Comparison of ENCODE assay signal across 20 cellular contexts in the genomic region with DNA sequence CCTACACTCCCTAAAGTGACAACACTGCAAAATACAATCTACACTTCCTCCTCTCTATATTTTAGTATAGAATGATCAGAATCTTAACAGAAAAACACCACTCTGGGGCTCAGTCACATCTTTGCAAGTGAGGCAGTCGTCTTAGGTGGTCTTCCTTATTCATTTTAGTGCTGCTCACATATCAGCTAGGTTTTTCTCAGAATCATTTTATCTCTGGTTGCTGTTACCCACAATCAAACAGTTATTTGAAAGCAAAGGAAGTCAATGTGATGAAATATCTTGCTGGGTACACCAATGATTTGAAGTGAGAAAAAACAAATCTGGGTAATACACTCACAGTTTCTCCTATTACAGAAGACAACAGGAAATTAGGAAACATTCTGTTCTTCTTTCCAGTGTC.
A peak's percentile ranks its signal among the peaks of the same experiment; 100 is the strongest.
DNase-seq lines count a peak whose midpoint lies in the region; ATAC-seq and TF ChIP-seq lines count a peak whose summit lies in the region.
"Had no signal": no experiment of that assay in that cellular context is flagged by ENCODE, and none has a peak within 500 bp of the region (broad histone marks: within the 10 kb centered on the region; RNA-seq: fewer than 3 reads in every experiment).

No MANE protein-coding gene starts in this region.

- H3K36me3 ChIP-seq in naive thymus-derived CD4-positive, alpha-beta T cell (ENCODE audit: control insufficient read depth in 2 of 3, insufficient read depth in 3 of 3, low read length in 3 of 3) = no peaks in the 10 kb centered on the region
- H3K36me3 ChIP-seq: Peyer's patch, SJCRH30 had no signal

- CTCF ChIA-PET in activated CD8-positive, alpha-beta memory T cell treated with anti-CD3 and anti-CD28 coated beads, Interleukin-2, amount 10 ng/mL, durations not matched to agents 7 days and 5 days (lab: Charles Lee) = no interaction called here
- CTCF ChIA-PET in CD4-positive, alpha-beta T cell (lab: Charles Lee) = no interaction called here
- CTCF ChIA-PET in T-cell (lab: Charles Lee) = interaction anchor here (0.6 to 0.7 kb wide), 2 partner anchors 22 to 68 kb away, joined by 3 to 6 read pairs; no protein-coding TSS in a partner anchor
- CTCF ChIA-PET in naive thymus-derived CD4-positive, alpha-beta T cell (lab: Charles Lee) = no interaction called here

- H3K4me3 Mint-ChIP-seq in activated CD8-positive, alpha-beta memory T cell treated with anti-CD3 and anti-CD28 coated beads, Interleukin-2, amount 10 ng/mL, durations not matched to agents 7 days and 5 days = no peak overlapping the region
- no peak overlapping the region for H3K4me3 Mint-ChIP-seq in CD4-positive, alpha-beta T cell
- H3K4me3 Mint-ChIP-seq in T-cell = peak overlapping the region in 1 of 3 donors; percentile 5
- H3K4me3 Mint-ChIP-seq in naive thymus-derived CD4-positive, alpha-beta T cell = peak overlapping the region in 7 of 10 donors; percentile 18 to 60 (median 48)
- H3K4me3 Mint-ChIP-seq: B cell had no signal

- H3K9me3 ChIP-seq in CD4-positive, alpha-beta T cell (ENCODE audit: control insufficient read depth, low read length) = no peaks in the 10 kb centered on the region
- no peaks in the 10 kb centered on the region for H3K9me3 ChIP-seq in naive thymus-derived CD4-positive, alpha-beta T cell (ENCODE audit: control insufficient read depth in 2 of 3, low read length in 3 of 3)
- H3K9me3 ChIP-seq: Peyer's patch, SJCRH30 had no signal

- no peak for TF ChIP-seq CTCF in CD4-positive, alpha-beta T cell (IDR thresholded peaks at IDR 0.05)

- POLR2A ChIA-PET in CD4-positive, alpha-beta T cell (lab: Charles Lee) = no interaction called here
- POLR2A ChIA-PET in T-cell (lab: Charles Lee) = interaction anchor here in 1 of 2 donors (0.6 kb wide), 1 partner anchor 24 kb away, joined by 3 read pairs; no protein-coding TSS in a partner anchor
- POLR2A ChIA-PET in naive thymus-derived CD4-positive, alpha-beta T cell (lab: Charles Lee) = no interaction called here

- peak; percentile 35 for ATAC-seq in activated CD8-positive, alpha-beta memory T cell treated with anti-CD3 and anti-CD28 coated beads, Interleukin-2, amount 10 ng/mL, durations not matched to agents 7 days and 5 days
- ATAC-seq in CD4-positive, alpha-beta T cell (ENCODE audit: poor library complexity) = no peak
- peak; percentile 37 to 82 (median 72) for ATAC-seq in T-cell (replicated peaks in 1 of 4)
- ATAC-seq in naive thymus-derived CD4-positive, alpha-beta T cell = peak; percentile 37
- ATAC-seq: HCT116 had no signal

- H3K27me3 ChIP-seq in CD4-positive, alpha-beta T cell (ENCODE audit: control insufficient read depth, insufficient read depth, low read length) = no peaks in the 10 kb centered on the region
- H3K27me3 ChIP-seq in naive thymus-derived CD4-positive, alpha-beta T cell (ENCODE audit: control insufficient read depth in 2 of 2, insufficient read depth in 2 of 2, low read length in 2 of 2) = no peaks in the 10 kb centered on the region
- H3K27me3 ChIP-seq: Peyer's patch, SJCRH30 had no signal

- no peak overlapping the region for H3K27ac Mint-ChIP-seq in activated CD8-positive, alpha-beta memory T cell treated with anti-CD3 and anti-CD28 coated beads, Interleukin-2, amount 10 ng/mL, durations not matched to agents 7 days and 5 days
- peak overlapping the region; percentile 23 for H3K27ac Mint-ChIP-seq in CD4-positive, alpha-beta T cell
- H3K27ac Mint-ChIP-seq in T-cell = peak overlapping the region; percentile 84 to 92
- H3K27ac Mint-ChIP-seq in naive thymus-derived CD4-positive, alpha-beta T cell = peak overlapping the region in 6 of 9 donors; percentile 45 to 91 (median 72)
- H3K27ac Mint-ChIP-seq: B cell had no signal

- no peaks in the 10 kb centered on the region for H3K9me3 Mint-ChIP-seq in activated CD8-positive, alpha-beta memory T cell treated with anti-CD3 and anti-CD28 coated beads, Interleukin-2, amount 10 ng/mL, durations not matched to agents 7 days and 5 days (ENCODE audit: low read depth)
- no peaks in the 10 kb centered on the region for H3K9me3 Mint-ChIP-seq in CD4-positive, alpha-beta T cell
- H3K9me3 Mint-ChIP-seq in T-cell = peaks cover 0 to 6% (median 0%) of the 10 kb centered on the region in 3 donors
- no peaks in the 10 kb centered on the region for H3K9me3 Mint-ChIP-seq in naive thymus-derived CD4-positive, alpha-beta T cell

- H3K27me3 Mint-ChIP-seq in activated CD8-positive, alpha-beta memory T cell treated with anti-CD3 and anti-CD28 coated beads, Interleukin-2, amount 10 ng/mL, durations not matched to agents 7 days and 5 days = no peaks in the 10 kb centered on the region
- no peaks in the 10 kb centered on the region for H3K27me3 Mint-ChIP-seq in CD4-positive, alpha-beta T cell
- H3K27me3 Mint-ChIP-seq in T-cell = no peaks in the 10 kb centered on the region
- H3K27me3 Mint-ChIP-seq in naive thymus-derived CD4-positive, alpha-beta T cell = no peaks in the 10 kb centered on the region
- H3K27me3 Mint-ChIP-seq: B cell had no signal

- intact Hi-C loops in CD4-positive, alpha-beta T cell (cut with DNase I, micrococcal nuclease) = no loop called here
- intact Hi-C loops in naive thymus-derived CD4-positive, alpha-beta T cell (cut with micrococcal nuclease) = loop anchor here in 1 of 2 donors (5.0 to 10.0 kb wide), 2 partner anchors 174 to 1476 kb away; a partner anchor contains a TSS

- no peak overlapping the region for H3K4me3 ChIP-seq in naive thymus-derived CD4-positive, alpha-beta T cell (ENCODE audit: low read length)
- H3K4me3 ChIP-seq: Peyer's patch, SJCRH30 had no signal

- no peaks in the 10 kb centered on the region for H3K36me3 Mint-ChIP-seq in activated CD8-positive, alpha-beta memory T cell treated with anti-CD3 and anti-CD28 coated beads, Interleukin-2, amount 10 ng/mL, durations not matched to agents 7 days and 5 days
- no peaks in the 10 kb centered on the region for H3K36me3 Mint-ChIP-seq in CD4-positive, alpha-beta T cell (ENCODE audit: low read depth)
- no peaks in the 10 kb centered on the region for H3K36me3 Mint-ChIP-seq in T-cell
- H3K36me3 Mint-ChIP-seq in naive thymus-derived CD4-positive, alpha-beta T cell = no peaks in the 10 kb centered on the region

- peaks cover 19% of the 10 kb centered on the region for H3K4me1 Mint-ChIP-seq in activated CD8-positive, alpha-beta memory T cell treated with anti-CD3 and anti-CD28 coated beads, Interleukin-2, amount 10 ng/mL, durations not matched to agents 7 days and 5 days
- peaks cover 29% of the 10 kb centered on the region for H3K4me1 Mint-ChIP-seq in CD4-positive, alpha-beta T cell (ENCODE audit: low read depth)
- H3K4me1 Mint-ChIP-seq in T-cell = peaks cover 32 to 40% (median 34%) of the 10 kb centered on the region in 3 donors
- peaks cover 6 to 46% (median 29%) of the 10 kb centered on the region in 7 donors for H3K4me1 Mint-ChIP-seq in naive thymus-derived CD4-positive, alpha-beta T cell

- peaks cover 0 to 20% of the 10 kb centered on the region in 2 donors for H3K4me1 ChIP-seq in naive thymus-derived CD4-positive, alpha-beta T cell (ENCODE audit: control insufficient read depth in 2 of 2, insufficient read depth in 2 of 2, low read length in 2 of 2)
- H3K4me1 ChIP-seq: Peyer's patch, SJCRH30 had no signal

- H3K27ac ChIP-seq in CD4-positive, alpha-beta T cell (ENCODE audit: low read depth, low read length) = no peak overlapping the region
- H3K27ac ChIP-seq in naive thymus-derived CD4-positive, alpha-beta T cell (ENCODE audit: low read depth, low read length) = peak overlapping the region; percentile 48
- H3K27ac ChIP-seq: Peyer's patch, SJCRH30 had no signal

- DNase-seq in activated CD8-positive, alpha-beta memory T cell treated with anti-CD3 and anti-CD28 coated beads, Interleukin-2, amount 10 ng/mL, durations not matched to agents 7 days and 5 days = no peak
- DNase-seq in activated CD8-positive, alpha-beta memory T cell treated with anti-CD3 and anti-CD28 coated beads, Interleukin-2, amount 50 U/mL, for 4 hours = no peak
- no peak for DNase-seq in CD4-positive, alpha-beta T cell
- peak in 3 of 34 experiments; percentile 1 to 26 (median 11) for DNase-seq in T-cell
- DNase-seq in naive thymus-derived CD4-positive, alpha-beta T cell = peak in 3 of 9 donors; percentile 11 to 28 (median 19)
- no peak for DNase-seq in stimulated activated CD4-positive, alpha-beta T cell treated with anti-CD3 and anti-CD28 coated beads, Interleukin-4, amount 100 ng/mL, for 4 hours
- no peak for DNase-seq in NCI-H1105 (lab: John Stamatoyannopoulos, UW)
- no peak for DNase-seq in AML-193 (lab: John Stamatoyannopoulos, UW)
- DNase-seq: KBM-7; MM.1S; NCI-H1048; NCI-H1436; NCI-H1930; NCI-H510A; NCI-H748 treated with DMSO at 0.1 percent for 48 hours; NK-92 treated with Interleukin-12 subunit alpha and Interleukin-12 subunit beta, amount 100 ng/mL, for 24 hours; Peyer's patch; SJCRH30 had no signal

Comparison
In these comparisons a context has a peak if more than half of its experiments do, and no peak if none do; other contexts are left out.
1. H3K4me3 Mint-ChIP-seq: peak in naive thymus-derived CD4-positive, alpha-beta T cell (7 of 10); none in activated CD8-positive, alpha-beta memory T cell treated with anti-CD3 and anti-CD28 coated beads, Interleukin-2, amount 10 ng/mL, durations not matched to agents 7 days and 5 days (single experiment) and CD4-positive, alpha-beta T cell (single experiment).
2. CTCF ChIA-PET loops: an anchor here in T-cell (0.6 to 0.7 kb wide); none called in activated CD8-positive, alpha-beta memory T cell treated with anti-CD3 and anti-CD28 coated beads, Interleukin-2, amount 10 ng/mL, durations not matched to agents 7 days and 5 days, CD4-positive, alpha-beta T cell and naive thymus-derived CD4-positive, alpha-beta T cell.